16 cellular contexts compared by ENCODE assay signal in the genomic region with DNA sequence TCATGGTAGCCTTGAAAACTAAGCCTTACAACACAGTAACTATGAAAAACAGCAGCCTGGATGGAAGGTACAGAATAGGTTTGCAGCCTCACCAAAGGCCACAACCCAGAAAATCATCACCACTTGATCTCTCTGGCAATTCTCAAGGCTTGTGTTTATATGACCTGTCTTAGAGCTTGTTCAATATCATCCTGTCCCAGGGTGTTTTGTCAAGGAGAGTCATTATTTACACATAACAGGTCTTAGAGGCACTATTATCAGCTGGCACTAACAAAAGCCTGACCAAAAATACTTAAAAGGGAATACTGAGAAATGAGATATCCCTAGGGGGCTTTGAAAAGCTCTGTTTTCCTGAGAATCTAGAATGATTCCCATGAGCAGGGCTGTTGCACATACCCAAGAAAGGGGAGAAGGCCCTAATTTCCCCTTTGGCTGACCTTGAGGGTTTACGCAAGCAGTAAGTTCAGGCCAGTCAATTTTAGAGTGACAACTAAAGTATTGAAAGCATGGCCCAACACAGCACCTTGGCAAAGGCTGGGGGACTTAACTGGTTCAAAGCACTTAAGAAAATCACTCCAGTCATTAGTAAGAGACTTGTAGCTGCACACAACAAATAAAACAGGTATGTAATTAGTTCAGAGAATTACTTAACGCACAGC. TPM values are rescaled to one million over a fixed set of nuclear protein-coding genes. Genes with fewer than 3 reads are reported as not detected.
A peak's percentile ranks its signal among the peaks of the same experiment; 100 is the strongest.
DNase-seq lines count a peak whose midpoint lies in the region; ATAC-seq and TF ChIP-seq lines count a peak whose summit lies in the region.
"Had no signal": no experiment of that assay in that cellular context is flagged by ENCODE, and none has a peak within 500 bp of the region (broad histone marks: within the 10 kb centered on the region; RNA-seq: fewer than 3 reads in every experiment).

No MANE protein-coding gene starts in this region.

- ATAC-seq in GM23338 (no peak), psoas muscle (peak in 3 of 4 donors; percentile 62 to 86 (median 67)), foreskin keratinocyte (no peak)

- H3K27me3 ChIP-seq in GM23338 (ENCODE audit: insufficient read depth): no peaks in the 10 kb centered on the region
- no peaks in the 10 kb centered on the region for H3K27me3 ChIP-seq in OCI-LY3 (ENCODE audit: low read depth, low read length)
- no peaks in the 10 kb centered on the region for H3K27me3 ChIP-seq in hepatocyte
- H3K27me3 ChIP-seq in psoas muscle (ENCODE audit: insufficient read depth in 3 of 3, low read length in 2 of 3): no peaks in the 10 kb centered on the region
- H3K27me3 ChIP-seq in foreskin keratinocyte: no peaks in the 10 kb centered on the region
- no peaks in the 10 kb centered on the region for H3K27me3 ChIP-seq in colonic mucosa
- H3K27me3 ChIP-seq: BE2C, breast epithelium had no signal

- H2AFZ ChIP-seq in GM23338 (no peak overlapping the region), OCI-LY3 (ENCODE audit: low read depth, low read length) (no peak overlapping the region), hepatocyte (no peak overlapping the region)

- H3K36me3 ChIP-seq in GM23338 (ENCODE audit: insufficient read depth): peaks cover 20% of the 10 kb centered on the region
- peaks cover 64% of the 10 kb centered on the region for H3K36me3 ChIP-seq in OCI-LY3 (replicated peaks; ENCODE audit: low read depth, low read length)
- peaks cover 5% of the 10 kb centered on the region for H3K36me3 ChIP-seq in hepatocyte (replicated peaks; ENCODE audit: insufficient read depth, low read depth)
- peaks cover 4 to 20% of the 10 kb centered on the region in 2 donors for H3K36me3 ChIP-seq in psoas muscle (ENCODE audit: insufficient read depth in 1 of 2, low read depth in 1 of 2)
- H3K36me3 ChIP-seq in colonic mucosa: no peaks in the 10 kb centered on the region
- H3K36me3 ChIP-seq: breast epithelium had no signal

- H3K9ac ChIP-seq in OCI-LY3 (ENCODE audit: low read length) (no peak overlapping the region), colonic mucosa (ENCODE audit: low read depth in 2 of 2, low read length in 2 of 2) (no peak overlapping the region)

- H3K9me3 Mint-ChIP-seq in GM23338: no peaks in the 10 kb centered on the region

- H3F3A ChIP-seq in GM23338 (replicated peaks; ENCODE audit: low read depth): 0 out of 2 replicates have a peak, but pooled peaks cover 6% of the 10 kb centered on the region

- H3K9me2 ChIP-seq in GM23338 (ENCODE audit: insufficient read depth) (no peaks in the 10 kb centered on the region), hepatocyte (replicated peaks; ENCODE audit: insufficient read depth) (no peaks in the 10 kb centered on the region)

- peak overlapping the region; percentile 32; the same call in 1 of the 2 replicates for H3K27ac ChIP-seq in GM23338 (ENCODE audit: low read depth)
- no peak overlapping the region for H3K27ac ChIP-seq in OCI-LY3 (ENCODE audit: low read length)
- H3K27ac ChIP-seq in hepatocyte: peak overlapping the region; percentile 17
- no peak overlapping the region for H3K27ac ChIP-seq in psoas muscle
- H3K27ac ChIP-seq in foreskin keratinocyte: no peak overlapping the region
- no peak overlapping the region for H3K27ac ChIP-seq in colonic mucosa
- H3K27ac ChIP-seq: thoracic aorta had no signal

- H3K4me1 ChIP-seq in GM23338 (ENCODE audit: insufficient read depth) (peaks cover 46% of the 10 kb centered on the region), OCI-LY3 (ENCODE audit: low read length) (peaks cover 21% of the 10 kb centered on the region), hepatocyte (ENCODE audit: insufficient read depth) (peaks cover 12% of the 10 kb centered on the region), psoas muscle (no peaks in the 10 kb centered on the region), foreskin keratinocyte (peaks cover 14% of the 10 kb centered on the region), colonic mucosa (no peaks in the 10 kb centered on the region)
- H3K4me1 ChIP-seq: BE2C, breast epithelium had no signal

- H3K4me2 ChIP-seq in GM23338 (no peak overlapping the region), OCI-LY3 (ENCODE audit: low read length) (peak overlapping the region; percentile 15), hepatocyte (no peak overlapping the region)

- H4K20me1 ChIP-seq in GM23338 (replicated peaks; ENCODE audit: insufficient read depth) (no peaks in the 10 kb centered on the region; the same call in 1 of the 2 replicates), OCI-LY3 (ENCODE audit: insufficient read depth, low read length) (peaks cover 78% of the 10 kb centered on the region), hepatocyte (ENCODE audit: insufficient read depth, poor library complexity, severe bottlenecking) (peaks cover 56% of the 10 kb centered on the region)

- H3K79me2 ChIP-seq in GM23338 (replicated peaks; ENCODE audit: insufficient read depth) (peaks cover 85% of the 10 kb centered on the region), OCI-LY3 (ENCODE audit: low read length) (peaks cover 79% of the 10 kb centered on the region), hepatocyte (peaks cover 92% of the 10 kb centered on the region)

- intact Hi-C loops in psoas muscle (cut with DNase I) (no loop called here), colonic mucosa (cut with DNase I) (no loop called here)

- WGBS in hepatocyte (ENCODE audit: low lambda C conversion rate, missing lambda C conversion rate): 82% methylated on average over 2 of the region's 2 CpGs
- whole genome bisulfite sequencing in psoas muscle, 3 donors: 66 to 73% (median 67%) methylated on average over 2 of the region's 2 CpGs

- H3K4me3 ChIP-seq in GM23338: no peak overlapping the region
- no peak overlapping the region for H3K4me3 ChIP-seq in OCI-LY3 (ENCODE audit: low read length)
- H3K4me3 ChIP-seq in hepatocyte: no peak overlapping the region
- H3K4me3 ChIP-seq in psoas muscle: no peak overlapping the region
- H3K4me3 ChIP-seq in colonic mucosa: no peak overlapping the region
- H3K4me3 ChIP-seq: breast epithelium, thoracic aorta had no signal

- no peak for TF ChIP-seq CTCF in GM23338 (conservative IDR thresholded peaks at IDR 0.05; ENCODE audit: low read depth in 2 of 2)
- TF ChIP-seq CTCF in OCI-LY3 (IDR thresholded peaks at IDR 0.05; ENCODE audit: low read depth, low read length): no peak
- TF ChIP-seq CTCF in hepatocyte (IDR thresholded peaks at IDR 0.05; ENCODE audit: poor library complexity): no peak
- TF ChIP-seq CTCF in psoas muscle (IDR thresholded peaks at IDR 0.05): no peak
- TF ChIP-seq CTCF in foreskin keratinocyte (conservative IDR thresholded peaks at IDR 0.05): no peak
- no peak for TF ChIP-seq CTCF in colonic mucosa (IDR thresholded peaks at IDR 0.05)

- H3K27me3 Mint-ChIP-seq in GM23338 (ENCODE audit: insufficient read depth, low read depth, poor library complexity): peaks cover 6% of the 10 kb centered on the region

- peaks cover 28% of the 10 kb centered on the region for H3K36me3 Mint-ChIP-seq in GM23338 (ENCODE audit: low read depth)

- H3K4me1 Mint-ChIP-seq in GM23338: peaks cover 56% of the 10 kb centered on the region

- DNase-seq in GM23338 (ENCODE audit: low spot score) (no peak), hepatocyte (ENCODE audit: low spot score) (no peak), psoas muscle (no peak), foreskin keratinocyte (no peak), colonic mucosa (no peak)
- DNase-seq in effector CD8-positive, alpha-beta T cell (lab: John Stamatoyannopoulos, UW): no peak
- DNase-seq: activated CD8-positive, alpha-beta memory T cell treated with anti-CD3 and anti-CD28 coated beads, Interleukin-2, amount 50 U/mL, for 4 hours; activated naive CD4-positive, alpha-beta T cell treated with anti-CD3 and anti-CD28 coated beads, Interleukin-2, amount 50 U/mL, for 16 hours; BE2C; effector memory CD4-positive, alpha-beta T cell; NCI-H446 treated with DMSO at 0.1 percent for 48 hours; stimulated activated CD4-positive, alpha-beta T cell treated with anti-CD3 and anti-CD28 coated beads, Interleukin-1b, Interleukin-23, amount 100 ng/mL, for 48 hours; SW 1271 had no signal

- no peak overlapping the region for H3K4me3 Mint-ChIP-seq in GM23338

- H3K27ac Mint-ChIP-seq in GM23338: peak overlapping the region; percentile 89

- H3K9me3 ChIP-seq in OCI-LY3 (ENCODE audit: insufficient read depth, low read length): no peaks in the 10 kb centered on the region
- H3K9me3 ChIP-seq in hepatocyte (ENCODE audit: low read depth): no peaks in the 10 kb centered on the region
- H3K9me3 ChIP-seq in psoas muscle: no peaks in the 10 kb centered on the region
- H3K9me3 ChIP-seq in colonic mucosa: no peaks in the 10 kb centered on the region
- H3K9me3 ChIP-seq: BE2C, breast epithelium, thoracic aorta had no signal

TF ChIP-seq in GM23338, 12 proteins besides CTCF, POLR2A, EP300 and RAD21 (continues in another document):
- TF ChIP-seq JUNB (IDR thresholded peaks at IDR 0.05; ENCODE audit: unreplicated experiment) (no peak), NANOG (IDR thresholded peaks at IDR 0.05; ENCODE audit: borderline replicate concordance) (no peak), EZH2 (IDR thresholded peaks at IDR 0.05; ENCODE audit: low read depth, unreplicated experiment) (no peak), STAT1 (IDR thresholded peaks at IDR 0.05; ENCODE audit: unreplicated experiment) (no peak)

RNA-seq across cellular contexts. Expression of gene SC5D, which starts 7.9 kb away (rescaled TPM):
- 118 and 138 TPM in 2 replicates for total RNA-seq in GM23338 (2014; rRNA removed; shearing (Covaris generic))
- polyA plus RNA-seq in GM23338 (2016; fragmentation: Nextera tagmentation; extraction: Ambion mirVana) (66.7 and 79.0 TPM in 2 replicates), hepatocyte (102 and 124 TPM in 2 replicates), psoas muscle (10 to 100 TPM in 1 of 3 donors, 1 to 10 TPM in 2; 4.7 to 12.4 (median 5.0) TPM), foreskin keratinocyte (38.7 and 53.9 TPM in 2 replicates)
- total RNA-seq in hepatocyte (164 and 166 TPM in 2 replicates), psoas muscle (10 to 100 TPM in 1 of 4 donors, 1 to 10 TPM in 3; 7.1 to 12.5 (median 7.5) TPM), foreskin keratinocyte (77.0 and 89.2 TPM in 2 replicates), colonic mucosa (10 to 100 TPM; 24.4 to 79.6 TPM)

Comparison
In these comparisons a context has a peak if more than half of its experiments do, and no peak if none do; other contexts are left out.
1. ATAC-seq: peak in psoas muscle (3 of 4); none in GM23338 (single experiment) and foreskin keratinocyte (single experiment).
2. H3K27ac ChIP-seq: peak in GM23338 (single experiment) and hepatocyte (single experiment); none in OCI-LY3 (single experiment), psoas muscle (single experiment), foreskin keratinocyte (single experiment) and colonic mucosa (single experiment).